Comparison of ENCODE assay signal across 8 cellular contexts in genomic region chr7:143299840-143300239, GRCh38. TPM values are rescaled to one million over a fixed set of nuclear protein-coding genes. Genes with fewer than 3 reads are reported as not detected.
DNase-seq lines count a peak whose midpoint lies in the region; TF ChIP-seq lines count a peak whose summit lies in the region.

No MANE protein-coding gene starts in this region.

- intact Hi-C loops in head of caudate nucleus (cut with DNase I), result no loop called here
- intact Hi-C loops in vagina (cut with DNase I), result no loop called here

- no peaks in the 10 kb centered on the region for H3K27me3 ChIP-seq in vagina

- H3K9me3 ChIP-seq in vagina, result no peaks in the 10 kb centered on the region

- DNase-seq in NCI-H1105 treated with DMSO at 0.1 percent for 48 hours (lab: John Stamatoyannopoulos, UW) (peak; percentile 3), NCI-H1105 (lab: John Stamatoyannopoulos, UW) (no peak), NCI-H2196 (lab: John Stamatoyannopoulos, UW; ENCODE audit: unreplicated experiment) (peak; percentile 37), activated T-helper 1 cell treated with Interleukin-2 at 50 U/mL for 16 hours (ENCODE audit: low read depth) (peak; percentile 48), head of caudate nucleus (peak; percentile 36 to 83 (median 60)), EL (no peak), vagina (ENCODE audit: extremely low spot score in 2 of 2) (no peak)
- DNase-seq in stimulated activated CD4-positive, alpha-beta T cell treated with anti-CD3 and anti-CD28 coated beads, Interleukin-1b, Interleukin-23, amount 100 ng/mL, for 48 hours, result peak; percentile 59

- no peak overlapping the region for H3K4me3 ChIP-seq in vagina

- H3K36me3 ChIP-seq in vagina, result peaks cover 0 to 88% of the 10 kb centered on the region in 2 donors

- no peak overlapping the region for H3K27ac ChIP-seq in vagina

- peaks cover 20% of the 10 kb centered on the region for H3K4me1 ChIP-seq in vagina

- no peak for TF ChIP-seq POLR2A in vagina (IDR thresholded peaks at IDR 0.05)

- TF ChIP-seq CTCF in vagina (IDR thresholded peaks at IDR 0.05), result no peak

RNA-seq across cellular contexts. Expression of gene CASP2, which starts 11.7 kb away (rescaled TPM):
- 24.8 TPM for total RNA-seq in vagina

RNA-seq across cellular contexts. Expression of gene TMEM139, which starts 15.1 kb away (rescaled TPM):
- not detected for total RNA-seq in vagina

RNA-seq across cellular contexts. Expression of gene CLCN1, which starts 16.1 kb away (rescaled TPM):
- not detected for total RNA-seq in vagina

RNA-seq across cellular contexts. Expression of gene GSTK1, which starts 36.6 kb away (rescaled TPM):
- 127 TPM for total RNA-seq in vagina

Comparison
In these comparisons a context has a peak if more than half of its experiments do, and no peak if none do; other contexts are left out.
1. DNase-seq: peak in NCI-H1105 treated with DMSO at 0.1 percent for 48 hours (single experiment), NCI-H2196 (single experiment), activated T-helper 1 cell treated with Interleukin-2 at 50 U/mL for 16 hours (single experiment), head of caudate nucleus (42 of 42) and stimulated activated CD4-positive, alpha-beta T cell treated with anti-CD3 and anti-CD28 coated beads, Interleukin-1b, Interleukin-23, amount 100 ng/mL, for 48 hours (single experiment); none in NCI-H1105 (single experiment), EL (single experiment) and vagina (0 of 2).